ENCODE assay signal across 7 cellular contexts in genomic region chr1:190436615-190437014, GRCh38. TPM values are rescaled to one million over a fixed set of nuclear protein-coding genes. Genes with fewer than 3 reads are reported as not detected.
DNase-seq lines count a peak whose midpoint lies in the region; ATAC-seq and TF ChIP-seq lines count a peak whose summit lies in the region.

No MANE protein-coding gene starts in this region.

- peak; percentile 24 for TF ChIP-seq CTCF in neural progenitor cell (IDR thresholded peaks at IDR 0.05)

- H3K4me1 ChIP-seq in neural progenitor cell = no peaks in the 10 kb centered on the region

- no peak overlapping the region for H3K4me2 ChIP-seq in neural progenitor cell

- peak; percentile 68 for DNase-seq in NAMALWA (ENCODE audit: low spot score)
- DNase-seq in amniotic stem cell (lab: John Stamatoyannopoulos, UW) = peak; percentile 10
- no peak for DNase-seq in neural progenitor cell (ENCODE audit: low spot score)
- no peak for DNase-seq in activated CD4-positive, alpha-beta T cell treated with anti-CD3 and anti-CD28 coated beads, Interleukin-2, amount 50 U/mL, for 48 hours
- no peak for DNase-seq in NCI-H187 treated with DMSO at 0.1 percent for 48 hours (lab: John Stamatoyannopoulos, UW)

- no peaks in the 10 kb centered on the region for H3K27me3 ChIP-seq in neural progenitor cell

- H3K36me3 ChIP-seq in neural progenitor cell = no peaks in the 10 kb centered on the region

- H3K27ac Mint-ChIP-seq in neural progenitor cell = no peak overlapping the region

- no peak overlapping the region for H3K27ac ChIP-seq in neural progenitor cell

- no peaks in the 10 kb centered on the region for H3K36me3 Mint-ChIP-seq in neural progenitor cell

- H3K27me3 Mint-ChIP-seq in neural progenitor cell (ENCODE audit: insufficient read depth, low read depth) = no peaks in the 10 kb centered on the region

- H3F3A ChIP-seq in neural progenitor cell (ENCODE audit: low read depth) = no peaks in the 10 kb centered on the region

- H3K79me2 ChIP-seq in neural progenitor cell (ENCODE audit: low read depth) = no peaks in the 10 kb centered on the region

- no peak overlapping the region for H3K9ac ChIP-seq in neural progenitor cell

- ATAC-seq in GM18858 (IDR thresholded peaks at IDR 0.05; ENCODE audit: unreplicated experiment) (peak; percentile 59), GM21423 (IDR thresholded peaks at IDR 0.05; ENCODE audit: unreplicated experiment) (no peak)

- H3K9me3 ChIP-seq in neural progenitor cell (ENCODE audit: low read depth) = no peaks in the 10 kb centered on the region

- no peaks in the 10 kb centered on the region for H4K20me1 ChIP-seq in neural progenitor cell (ENCODE audit: low read depth)

- no peak overlapping the region for H3K4me3 ChIP-seq in neural progenitor cell

- no peaks in the 10 kb centered on the region for H3K4me1 Mint-ChIP-seq in neural progenitor cell

- H2AFZ ChIP-seq in neural progenitor cell (replicated peaks) = no peak overlapping the region

- H3K4me3 Mint-ChIP-seq in neural progenitor cell = no peak overlapping the region

- H3K9me3 Mint-ChIP-seq in neural progenitor cell = no peaks in the 10 kb centered on the region

RNA-seq across cellular contexts. Expression of gene BRINP3, which starts 41.0 kb away (rescaled TPM):
- total RNA-seq in neural progenitor cell (ENCODE audit: low replicate concordance) = 0.03 TPM in 1 of 2 replicates, not detected in the other

Comparison
In these comparisons a context has a peak if more than half of its experiments do, and no peak if none do; other contexts are left out.
1. DNase-seq: peak in NAMALWA (single experiment) and amniotic stem cell (single experiment); none in neural progenitor cell (single experiment), activated CD4-positive, alpha-beta T cell treated with anti-CD3 and anti-CD28 coated beads, Interleukin-2, amount 50 U/mL, for 48 hours (0 of 2) and NCI-H187 treated with DMSO at 0.1 percent for 48 hours (single experiment).